14 cellular contexts compared by ENCODE assay signal in the genomic region with DNA sequence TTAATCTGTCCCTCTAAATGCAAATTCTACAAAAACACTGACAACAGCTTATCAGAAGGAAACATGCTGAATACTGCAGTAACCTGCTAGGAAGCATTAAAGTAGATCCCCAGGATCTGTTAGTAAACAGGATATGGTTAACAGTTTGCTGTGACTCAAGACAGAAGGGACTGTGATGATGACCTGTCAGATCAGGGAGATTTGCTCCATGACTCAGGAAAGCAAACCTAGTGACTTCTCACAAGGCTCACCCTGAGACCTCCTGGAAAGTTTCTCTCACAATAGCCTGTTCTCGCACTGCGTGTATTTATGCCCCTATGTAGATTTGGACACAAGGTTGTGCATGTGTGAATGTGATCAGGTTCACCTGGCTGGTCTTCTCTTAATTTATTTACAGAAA. TPM values are rescaled to one million over a fixed set of nuclear protein-coding genes. Genes with fewer than 3 reads are reported as not detected.
"Had no signal": no experiment of that assay in that cellular context is flagged by ENCODE, and none has a peak within 500 bp of the region (broad histone marks: within the 10 kb centered on the region; RNA-seq: fewer than 3 reads in every experiment).

No MANE protein-coding gene starts in this region.

RNA-seq across cellular contexts. Expression of a gene that starts 8.5 kb away (rescaled TPM):
- total RNA-seq: activated B cell treated with CpG ODN at 0.5 μM for 24 hours; activated CD4-positive, alpha-beta memory T cell treated with anti-CD3 and anti-CD28 coated beads, Interleukin-2, amount 10 ng/mL, durations not matched to agents 7 days and 5 days; activated CD4-positive, alpha-beta T cell treated with anti-CD3 and anti-CD28 coated beads, Interleukin-2, amount 10 ng/mL, durations not matched to agents 7 days and 5 days; activated naive CD4-positive, alpha-beta T cell treated with anti-CD3 and anti-CD28 coated beads for 36 hours; activated naive CD8-positive, alpha-beta T cell treated with anti-CD3 and anti-CD28 coated beads, Interleukin-2, amount 10 ng/mL, durations not matched to agents 7 days and 5 days; astrocyte; bronchial epithelial cell; cardiac septum; endodermal cell; epithelial cell of proximal tubule; esophagus muscularis mucosa; gastroesophageal sphincter; glomerular endothelial cell; heart right ventricle had no signal
